Comparison of ENCODE assay signal across 8 cellular contexts in the genomic region with DNA sequence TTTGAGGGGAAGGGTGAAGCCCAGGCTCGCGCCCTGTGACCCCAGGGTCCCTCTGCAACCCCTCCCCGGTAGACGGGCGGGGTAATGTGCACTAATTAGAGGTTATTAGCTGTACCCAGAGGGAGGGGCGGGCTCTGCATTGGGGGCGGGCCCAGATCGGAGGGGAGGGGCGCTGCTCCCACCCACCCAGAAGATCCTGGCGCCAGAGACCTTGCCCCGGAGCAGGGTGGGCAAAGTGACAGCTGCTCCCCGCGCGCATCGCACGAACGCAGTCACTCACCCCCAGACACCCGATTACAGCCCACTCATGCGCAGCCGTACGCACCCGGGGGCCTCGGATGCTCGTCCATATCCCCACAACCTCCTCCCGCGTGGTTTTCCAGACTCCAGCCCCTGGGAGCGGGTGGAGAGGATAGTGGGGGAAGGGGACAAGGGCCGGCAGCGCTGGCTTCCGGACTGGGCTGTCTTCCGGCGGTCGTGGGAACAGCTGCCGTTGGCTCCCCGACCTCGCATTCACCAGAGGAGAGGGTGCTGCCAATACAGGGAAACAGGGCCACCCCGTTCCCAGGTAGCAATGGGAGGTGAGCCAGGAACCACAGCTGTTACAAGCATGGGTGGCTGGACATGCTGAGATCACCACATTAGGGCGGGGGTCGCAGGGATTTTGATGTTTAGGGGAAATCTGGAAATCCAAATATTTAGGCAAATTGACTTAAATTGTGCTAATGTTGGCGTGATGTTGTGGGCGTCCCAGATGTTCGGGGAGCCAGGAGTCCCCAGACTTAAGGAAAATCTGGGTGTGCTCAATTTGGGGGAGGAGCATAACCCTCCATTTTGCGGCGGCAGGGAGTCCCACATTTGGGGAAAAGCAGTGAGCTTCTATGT. TPM values are rescaled to one million over a fixed set of nuclear protein-coding genes. Genes with fewer than 3 reads are reported as not detected.
A peak's percentile ranks its signal among the peaks of the same experiment; 100 is the strongest.
DNase-seq lines count a peak whose midpoint lies in the region; TF ChIP-seq lines count a peak whose summit lies in the region.

No MANE protein-coding gene starts in this region.

- H3K9me3 ChIP-seq in BE2C, result no peaks in the 10 kb centered on the region

- peak overlapping the region; percentile 83 for H3K4me3 Mint-ChIP-seq in activated naive CD4-positive, alpha-beta T cell treated with anti-CD3 and anti-CD28 coated beads, Interleukin-2, amount 50 U/mL, for 24 hours

- peak overlapping the region; percentile 87 for H3K27ac Mint-ChIP-seq in activated naive CD4-positive, alpha-beta T cell treated with anti-CD3 and anti-CD28 coated beads, Interleukin-2, amount 50 U/mL, for 24 hours

- no peaks in the 10 kb centered on the region for H3K27me3 ChIP-seq in BE2C

- no peaks in the 10 kb centered on the region for H3K36me3 Mint-ChIP-seq in activated naive CD4-positive, alpha-beta T cell treated with anti-CD3 and anti-CD28 coated beads, Interleukin-2, amount 50 U/mL, for 24 hours

- DNase-seq in BE2C (peak; percentile 90), GM20000 (ENCODE audit: low spot score) (peak; percentile 65), NCI-H69 (lab: John Stamatoyannopoulos, UW) (peak; percentile 97), glomerular visceral epithelial cell (ENCODE audit: extremely low spot score) (peak; percentile 78), nucleus accumbens (lab: John Stamatoyannopoulos, UW) (peak in 42 of 56 donors; percentile 29 to 81 (median 64)), GM19240 (ENCODE audit: insufficient read length, low spot score) (no peak), germinal center (ENCODE audit: low spot score) (no peak)

- H3K9me3 Mint-ChIP-seq in activated naive CD4-positive, alpha-beta T cell treated with anti-CD3 and anti-CD28 coated beads, Interleukin-2, amount 50 U/mL, for 24 hours, result no peaks in the 10 kb centered on the region

- TF ChIP-seq CTCF in BE2C (IDR thresholded peaks at IDR 0.05; ENCODE audit: low read depth, low read length), result no peak
- TF ChIP-seq CTCF in GM20000 (IDR thresholded peaks at IDR 0.05; ENCODE audit: extremely low read depth, missing control alignments), result no peak

- H3K4me3 ChIP-seq in BE2C (ENCODE audit: low read depth, low read length), result peak overlapping the region; percentile 65

- H3K27me3 Mint-ChIP-seq in activated naive CD4-positive, alpha-beta T cell treated with anti-CD3 and anti-CD28 coated beads, Interleukin-2, amount 50 U/mL, for 24 hours, result no peaks in the 10 kb centered on the region

- peaks cover 14% of the 10 kb centered on the region for H3K4me1 ChIP-seq in BE2C

- H3K36me3 ChIP-seq in BE2C, result no peaks in the 10 kb centered on the region

- H3K4me1 Mint-ChIP-seq in activated naive CD4-positive, alpha-beta T cell treated with anti-CD3 and anti-CD28 coated beads, Interleukin-2, amount 50 U/mL, for 24 hours, result peaks cover 37% of the 10 kb centered on the region

RNA-seq across cellular contexts. Expression of gene HOOK2, which starts 2.9 kb away (rescaled TPM):
- polyA plus RNA-seq in BE2C (2012; ENCODE audit: insufficient read depth, insufficient read length, low read depth), result 21.0 TPM

RNA-seq across cellular contexts. Expression of gene JUNB, which starts 13.0 kb away (rescaled TPM):
- 179 TPM for polyA plus RNA-seq in BE2C (2012; ENCODE audit: insufficient read depth, insufficient read length, low read depth)

RNA-seq across cellular contexts. Expression of gene PRDX2, which starts 23.3 kb away (rescaled TPM):
- 872 TPM for polyA plus RNA-seq in BE2C (2012; ENCODE audit: insufficient read depth, insufficient read length, low read depth)

RNA-seq across cellular contexts. Expression of gene THSD8, which starts 23.6 kb away (rescaled TPM):
- polyA plus RNA-seq in BE2C (2012; ENCODE audit: insufficient read depth, insufficient read length, low read depth), result 12.4 TPM

RNA-seq across cellular contexts. Expression of gene BEST2, which starts 26.7 kb away (rescaled TPM):
- not detected for polyA plus RNA-seq in BE2C (2012; ENCODE audit: insufficient read depth, insufficient read length, low read depth)

Comparison
In these comparisons a context has a peak if more than half of its experiments do, and no peak if none do; other contexts are left out.
1. DNase-seq: peak in BE2C (single experiment), GM20000 (single experiment), NCI-H69 (single experiment), glomerular visceral epithelial cell (single experiment) and nucleus accumbens (42 of 56); none in GM19240 (single experiment) and germinal center (single experiment).